In genomic region chr4:113547487-113548042, GRCh38 we compare ENCODE assay signal across 1 cellular context.
A peak's percentile ranks its signal among the peaks of the same experiment; 100 is the strongest.
TF ChIP-seq lines count a peak whose summit lies in the region.

No MANE protein-coding gene starts in this region.

TF ChIP-seq in GM12878, 131 proteins besides CTCF, POLR2A, EP300 and RAD21 (continued from another document):
- TF ChIP-seq MAX (IDR thresholded peaks at IDR 0.05; ENCODE audit: low read depth, low read length): no peak
- TF ChIP-seq MTA3 (IDR thresholded peaks at IDR 0.05; ENCODE audit: borderline replicate concordance, low read length): peak; percentile 87
- TF ChIP-seq REST (IDR thresholded peaks at IDR 0.05; ENCODE audit: low read depth, low read length): peak; percentile 44; the same call in 1 of the 2 replicates
- no peak for TF ChIP-seq CHD4 (IDR thresholded peaks at IDR 0.05)
- peak; percentile 95 for TF ChIP-seq EED (IDR thresholded peaks at IDR 0.05; ENCODE audit: low read depth)
- peak; percentile 59 for TF ChIP-seq SP1 (IDR thresholded peaks at IDR 0.05; ENCODE audit: low read depth, low read length)
- TF ChIP-seq SKIL (IDR thresholded peaks at IDR 0.05; ENCODE audit: low read depth, poor library complexity, severe bottlenecking): peak; percentile 73
- peak; percentile 97 for TF ChIP-seq NFIC (IDR thresholded peaks at IDR 0.05; ENCODE audit: low read depth, low read length)
- peak; percentile 94 for TF ChIP-seq BACH1 (IDR thresholded peaks at IDR 0.05; ENCODE audit: borderline replicate concordance)
- TF ChIP-seq ZNF217 (IDR thresholded peaks at IDR 0.05): no peak
- TF ChIP-seq RELA (IDR thresholded peaks at IDR 0.05; ENCODE audit: borderline replicate concordance, partially characterized antibody): peak; percentile 56
- no peak for TF ChIP-seq HDAC6 (IDR thresholded peaks at IDR 0.05; ENCODE audit: unreplicated experiment)
- no peak for TF ChIP-seq USF2 (IDR thresholded peaks at IDR 0.05; ENCODE audit: borderline replicate concordance, low read depth, low read length)
- peak; percentile 59; the same call in 1 of the 2 replicates for TF ChIP-seq CREB1 (IDR thresholded peaks at IDR 0.05; ENCODE audit: low read depth)
- no peak for TF ChIP-seq STAT1 (conservative IDR thresholded peaks at IDR 0.05)
- TF ChIP-seq SMC3 (IDR thresholded peaks at IDR 0.05; ENCODE audit: borderline replicate concordance, low read length): peak; percentile 99
- TF ChIP-seq CBFB (IDR thresholded peaks at IDR 0.05; ENCODE audit: low read depth): peak; percentile 99
- TF ChIP-seq NBN (IDR thresholded peaks at IDR 0.05): peak; percentile 87
- peak; percentile 74 for TF ChIP-seq MEF2B (IDR thresholded peaks at IDR 0.05; ENCODE audit: partially characterized antibody, poor library complexity, severe bottlenecking)
- 0 out of 2 replicates have a peak, but pooled peaks have one; percentile 40 for TF ChIP-seq CHD2 (IDR thresholded peaks at IDR 0.05; ENCODE audit: borderline replicate concordance, low read depth, low read length)
- peak; percentile 94 for TF ChIP-seq IKZF1 (conservative IDR thresholded peaks at IDR 0.05)
- no peak for TF ChIP-seq EGR1 (IDR thresholded peaks at IDR 0.05; ENCODE audit: borderline replicate concordance in 1 of 2, low read depth in 2 of 2, low read length in 2 of 2)
- TF ChIP-seq MLLT1 (IDR thresholded peaks at IDR 0.05): peak; percentile 94
- TF ChIP-seq ATF7 (IDR thresholded peaks at IDR 0.05; ENCODE audit: low read depth): peak; percentile 98
- peak; percentile 68 for TF ChIP-seq PKNOX1 (IDR thresholded peaks at IDR 0.05)
- TF ChIP-seq BRCA1 (IDR thresholded peaks at IDR 0.05; ENCODE audit: low read depth, low read length): no peak
- no peak for TF ChIP-seq HDAC2 (IDR thresholded peaks at IDR 0.05)
- no peak for TF ChIP-seq TBL1XR1 (IDR thresholded peaks at IDR 0.05; ENCODE audit: low read depth, low read length)
- TF ChIP-seq BHLHE40 (IDR thresholded peaks at IDR 0.05; ENCODE audit: borderline replicate concordance in 1 of 2, low read depth in 2 of 2, low read length in 1 of 2): peak; percentile 96 to 98
- TF ChIP-seq TARDBP (IDR thresholded peaks at IDR 0.05; ENCODE audit: borderline replicate concordance): peak; percentile 47; the same call in 1 of the 2 replicates
- TF ChIP-seq CBX5 (IDR thresholded peaks at IDR 0.05; ENCODE audit: low read depth): peak; percentile 93
- TF ChIP-seq RELB (IDR thresholded peaks at IDR 0.05; ENCODE audit: low read depth): peak; percentile 87
- TF ChIP-seq CHD1 (IDR thresholded peaks at IDR 0.05; ENCODE audit: low read depth, low read length): no peak
- TF ChIP-seq PAX8 (IDR thresholded peaks at IDR 0.05): no peak
- TF ChIP-seq RUNX3 (IDR thresholded peaks at IDR 0.05; ENCODE audit: low read length): peak; percentile 100
- TF ChIP-seq KLF5 (IDR thresholded peaks at IDR 0.05; ENCODE audit: partially characterized antibody): no peak
- no peak for TF ChIP-seq ATF3 (IDR thresholded peaks at IDR 0.05; ENCODE audit: borderline replicate concordance, extremely low read depth, low read depth, low read length)
- TF ChIP-seq PML (IDR thresholded peaks at IDR 0.05; ENCODE audit: low read length): peak; percentile 94
- TF ChIP-seq TCF3 (IDR thresholded peaks at IDR 0.05; ENCODE audit: borderline replicate concordance, insufficient read depth, low read depth, low read length): peak; percentile 62; the same call in 1 of the 2 replicates
- TF ChIP-seq RBBP5 (conservative IDR thresholded peaks at IDR 0.05): no peak
- peak; percentile 99 for TF ChIP-seq BCL11A (IDR thresholded peaks at IDR 0.05; ENCODE audit: low read depth, low read length)
